Comparison of ENCODE assay signal across 9 cellular contexts in the genomic region with DNA sequence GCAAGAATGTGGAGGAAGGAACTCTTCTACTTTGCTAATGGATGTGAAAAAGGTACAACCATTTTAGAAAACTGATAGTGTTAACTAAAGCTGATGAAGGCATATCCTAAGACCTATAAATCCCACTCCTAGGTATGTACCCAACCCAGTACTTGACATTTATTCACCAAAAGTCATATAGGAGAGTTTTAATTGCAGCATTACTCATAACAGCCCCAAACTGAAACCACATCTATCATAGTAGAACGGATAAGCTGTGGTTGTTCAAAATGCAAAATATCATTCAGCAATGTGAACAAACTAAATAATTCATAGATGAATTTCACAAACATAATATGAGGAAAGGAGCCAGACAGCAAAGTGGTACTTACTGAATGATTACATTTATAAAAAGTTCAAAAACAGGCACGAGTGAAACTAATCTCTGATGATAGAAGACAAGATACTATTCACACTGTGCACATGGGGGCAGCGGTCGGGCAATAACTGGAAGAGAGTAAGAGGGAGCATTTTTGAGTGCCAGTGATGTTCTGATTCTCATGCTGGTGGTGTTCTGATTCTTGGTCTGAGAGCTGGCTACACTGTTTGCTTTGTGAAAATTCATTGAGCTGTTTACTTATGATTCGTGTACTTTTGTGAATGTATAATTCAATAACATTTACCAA. TPM values are rescaled to one million over a fixed set of nuclear protein-coding genes. Genes with fewer than 3 reads are reported as not detected.
A peak's percentile ranks its signal among the peaks of the same experiment; 100 is the strongest.
DNase-seq lines count a peak whose midpoint lies in the region; ATAC-seq and TF ChIP-seq lines count a peak whose summit lies in the region.
"Had no signal": no experiment of that assay in that cellular context is flagged by ENCODE, and none has a peak within 500 bp of the region (broad histone marks: within the 10 kb centered on the region; RNA-seq: fewer than 3 reads in every experiment).

No MANE protein-coding gene starts in this region.

- H3K4me1 ChIP-seq in colonic mucosa (no peaks in the 10 kb centered on the region), stomach (peaks cover 3 to 47% (median 22%) of the 10 kb centered on the region in 4 donors)

- H3K27me3 ChIP-seq in colonic mucosa (no peaks in the 10 kb centered on the region), stomach (no peaks in the 10 kb centered on the region)

- H3K4me3 ChIP-seq in colonic mucosa: no peak overlapping the region
- no peak overlapping the region for H3K4me3 ChIP-seq in stomach

- H3K27ac ChIP-seq in colonic mucosa: peak overlapping the region; percentile 19
- no peak overlapping the region for H3K27ac ChIP-seq in stomach

- intact Hi-C loops in colonic mucosa (cut with DNase I) (no loop called here), stomach (cut with DNase I; ENCODE audit: low total_unique reads) (no loop called here)

- ATAC-seq in HG03342 (IDR thresholded peaks at IDR 0.05; ENCODE audit: unreplicated experiment): peak; percentile 89

- H3K36me3 ChIP-seq in colonic mucosa: no peaks in the 10 kb centered on the region
- no peaks in the 10 kb centered on the region for H3K36me3 ChIP-seq in stomach

- TF ChIP-seq EP300 in stomach (IDR thresholded peaks at IDR 0.05): no peak

- TF ChIP-seq CTCF in GM20000 (IDR thresholded peaks at IDR 0.05; ENCODE audit: extremely low read depth, missing control alignments) (no peak), colonic mucosa (IDR thresholded peaks at IDR 0.05) (no peak), stomach (IDR thresholded peaks at IDR 0.05) (no peak)

- H3K9ac ChIP-seq in colonic mucosa (ENCODE audit: low read depth in 2 of 2, low read length in 2 of 2): no peak overlapping the region

- DNase-seq in ELR (ENCODE audit: low read depth) (peak; percentile 23), GM20000 (ENCODE audit: low spot score) (peak; percentile 15), colonic mucosa (no peak), occipital lobe (lab: John Stamatoyannopoulos, UW) (no peak), 8988T (no peak), NCI-H187 treated with DMSO at 0.1 percent for 48 hours (lab: John Stamatoyannopoulos, UW) (no peak), stomach (no peak)
- DNase-seq: activated effector memory CD4-positive, alpha-beta T cell treated with Interleukin-2 at 50 U/mL for 16 hours had no signal

- 34 to 54% (median 48%) methylated on average over 5 of the region's 5 CpGs for WGBS in stomach, 5 donors

- H3K9me3 ChIP-seq in colonic mucosa: no peaks in the 10 kb centered on the region
- H3K9me3 ChIP-seq in stomach: no peaks in the 10 kb centered on the region

- TF ChIP-seq POLR2A in stomach (IDR thresholded peaks at IDR 0.05): no peak

RNA-seq across cellular contexts. Expression of a gene that starts 34.3 kb away (rescaled TPM):
- total RNA-seq in colonic mucosa: 10 to 100 TPM; 73.8 to 79.4 TPM
- total RNA-seq in occipital lobe: 27.9 TPM
- total RNA-seq in stomach: 100 to 1,000 TPM in 1 of 5 donors, 10 to 100 TPM in 4; 23.7 to 102 (median 44.4) TPM
- 10 to 100 TPM in 1 of 3 donors, 1 to 10 TPM in 2; 7.6 to 11.7 (median 9.0) TPM for polyA plus RNA-seq in stomach

Comparison
In these comparisons a context has a peak if more than half of its experiments do, and no peak if none do; other contexts are left out.
1. DNase-seq: peak in ELR (single experiment) and GM20000 (single experiment); none in colonic mucosa (single experiment), occipital lobe (single experiment), 8988T (single experiment), NCI-H187 treated with DMSO at 0.1 percent for 48 hours (single experiment) and stomach (single experiment).